20 cellular contexts compared by ENCODE assay signal in genomic region chrX:43633081-43633480, GRCh38. TPM values are rescaled to one million over a fixed set of nuclear protein-coding genes. Genes with fewer than 3 reads are reported as not detected.
DNase-seq lines count a peak whose midpoint lies in the region; ATAC-seq, FAIRE-seq and TF ChIP-seq lines count a peak whose summit lies in the region.
"Had no signal": no experiment of that assay in that cellular context is flagged by ENCODE, and none has a peak within 500 bp of the region (broad histone marks: within the 10 kb centered on the region; RNA-seq: fewer than 3 reads in every experiment).

No MANE protein-coding gene starts in this region.

- no peaks in the 10 kb centered on the region for H3K9me3 Mint-ChIP-seq in CD4-positive, alpha-beta T cell
- H3K9me3 Mint-ChIP-seq: CD8-positive, alpha-beta T cell had no signal

- H3K27ac ChIP-seq in A549 = no peak overlapping the region
- peak overlapping the region; percentile 28 for H3K27ac ChIP-seq in RWPE2 (ENCODE audit: poor library complexity, severe bottlenecking)
- peak overlapping the region; percentile 69 for H3K27ac ChIP-seq in foreskin keratinocyte
- H3K27ac ChIP-seq in CD4-positive, alpha-beta T cell (ENCODE audit: low read depth, low read length) = no peak overlapping the region
- H3K27ac ChIP-seq: GM23248 had no signal

- no peaks in the 10 kb centered on the region for H3K4me1 ChIP-seq in A549
- H3K4me1 ChIP-seq in RWPE2 (ENCODE audit: insufficient read depth, poor library complexity, severe bottlenecking) = peaks cover 13% of the 10 kb centered on the region
- H3K4me1 ChIP-seq in foreskin keratinocyte = peaks cover 14% of the 10 kb centered on the region
- H3K4me1 ChIP-seq: Caco-2 had no signal

- H3K9me3 ChIP-seq in A549 (no peaks in the 10 kb centered on the region), RWPE2 (ENCODE audit: severe bottlenecking) (no peaks in the 10 kb centered on the region)
- H3K9me3 ChIP-seq in CD4-positive, alpha-beta T cell (ENCODE audit: control insufficient read depth, low read length) = no peaks in the 10 kb centered on the region
- H3K9me3 ChIP-seq: Caco-2 had no signal

- H3K27ac Mint-ChIP-seq in CD4-positive, alpha-beta T cell = no peak overlapping the region
- H3K27ac Mint-ChIP-seq: CD8-positive, alpha-beta T cell had no signal

- ATAC-seq in A549 (no peak), RWPE2 (ENCODE audit: low read depth) (no peak), SK-N-SH treated with all-trans-retinoic acid at 6 μM for 48 hours (no peak), foreskin keratinocyte (no peak), GM18519 (IDR thresholded peaks at IDR 0.05; ENCODE audit: low FRiP score, unreplicated experiment) (no peak), HG02981 (IDR thresholded peaks at IDR 0.05; ENCODE audit: unreplicated experiment) (no peak)
- ATAC-seq in CD4-positive, alpha-beta T cell (ENCODE audit: poor library complexity) = no peak
- ATAC-seq: CD8-positive, alpha-beta T cell; GM12878 had no signal

- 13% methylated on average over 1 of the region's 1 CpG for WGBS in A549 (ENCODE audit: missing lambda C conversion rate)

- H3K4me3 Mint-ChIP-seq in CD4-positive, alpha-beta T cell = no peak overlapping the region
- H3K4me3 Mint-ChIP-seq: CD8-positive, alpha-beta T cell had no signal

- no peak for TF ChIP-seq POLR2A in A549 (IDR thresholded peaks at IDR 0.05; ENCODE audit: low read length)

- TF ChIP-seq CTCF in A549 (IDR thresholded peaks at IDR 0.05) (no peak), RWPE2 (IDR thresholded peaks at IDR 0.05; ENCODE audit: poor library complexity, severe bottlenecking) (no peak), foreskin keratinocyte (conservative IDR thresholded peaks at IDR 0.05) (no peak)
- no peak for TF ChIP-seq CTCF in CD4-positive, alpha-beta T cell (IDR thresholded peaks at IDR 0.05)

- H3K4me2 ChIP-seq in A549 = no peak overlapping the region

- H3K36me3 Mint-ChIP-seq in CD4-positive, alpha-beta T cell (ENCODE audit: low read depth) = no peaks in the 10 kb centered on the region
- H3K36me3 Mint-ChIP-seq: CD8-positive, alpha-beta T cell had no signal

- H3K27me3 ChIP-seq in RWPE2 (ENCODE audit: insufficient read depth, poor library complexity, severe bottlenecking) (no peaks in the 10 kb centered on the region), foreskin keratinocyte (no peaks in the 10 kb centered on the region)
- H3K27me3 ChIP-seq in CD4-positive, alpha-beta T cell (ENCODE audit: control insufficient read depth, insufficient read depth, low read length) = no peaks in the 10 kb centered on the region

- no peaks in the 10 kb centered on the region for H3K4me1 Mint-ChIP-seq in CD4-positive, alpha-beta T cell (ENCODE audit: low read depth)

- no peak for TF ChIP-seq RAD21 in A549 (conservative IDR thresholded peaks at IDR 0.05 in 1 of 2, IDR thresholded peaks at IDR 0.05 in 1 of 2)

- DNase-seq in A549 (ENCODE audit: low read depth in 1 of 2, low spot score in 1 of 2) (no peak), RWPE2 (ENCODE audit: low spot score) (no peak), foreskin keratinocyte (no peak)
- no peak for DNase-seq in stimulated activated CD4-positive, alpha-beta T cell treated with anti-CD3 and anti-CD28 coated beads, Interleukin-1b, Interleukin-23, amount 100 ng/mL, for 48 hours
- DNase-seq in CD4-positive, alpha-beta T cell = no peak
- DNase-seq: 8988T; C1 segment of cervical spinal cord; Caco-2; CD8-positive, alpha-beta T cell; DMS79; EL; GDM1; GM23248; H7 had no signal

- CTCF ChIA-PET in A549 (lab: Yijun Ruan, JAX) = no interaction called here
- CTCF ChIA-PET in CD4-positive, alpha-beta T cell (lab: Charles Lee) = no interaction called here

- intact Hi-C loops in CD4-positive, alpha-beta T cell (cut with DNase I, micrococcal nuclease) = no loop called here

- H3K4me3 ChIP-seq in A549 (no peak overlapping the region), RWPE2 (ENCODE audit: severe bottlenecking) (no peak overlapping the region)
- H3K4me3 ChIP-seq: GM12878, GM23248 had no signal

- H3K36me3 ChIP-seq in RWPE2 (ENCODE audit: low read depth) = no peaks in the 10 kb centered on the region

- H3K27me3 Mint-ChIP-seq in CD4-positive, alpha-beta T cell = peaks cover 9% of the 10 kb centered on the region

- FAIRE-seq in A549 (lab: Jason Lieb, UNC) = peak; percentile 67
- FAIRE-seq: GM12878, GM18507, H1 had no signal

- POLR2A ChIA-PET in A549 (lab: Yijun Ruan, JAX) = no interaction called here
- POLR2A ChIA-PET in CD4-positive, alpha-beta T cell (lab: Charles Lee) = no interaction called here

- no peak for TF ChIP-seq EP300 in A549 (IDR thresholded peaks at IDR 0.05)

TF ChIP-seq in A549, 52 proteins besides CTCF, POLR2A, EP300 and RAD21:
- TF ChIP-seq CHD2 (IDR thresholded peaks at IDR 0.05; ENCODE audit: low read length, partially characterized antibody) (no peak), CEBPB (IDR thresholded peaks at IDR 0.05) (no peak), NR3C1 (IDR thresholded peaks at IDR 0.05) (no peak), NPAS2 (CRISPR knock-in tag; IDR thresholded peaks at IDR 0.05; ENCODE audit: borderline replicate concordance) (no peak), CBX2 (IDR thresholded peaks at IDR 0.05; ENCODE audit: borderline replicate concordance, low read depth) (no peak), PHF8 (IDR thresholded peaks at IDR 0.05; ENCODE audit: borderline replicate concordance, low read depth) (no peak), FOXS1 (CRISPR knock-in tag; IDR thresholded peaks at IDR 0.05) (no peak)

TF ChIP-seq in SK-N-SH treated with all-trans-retinoic acid at 6 μM for 48 hours, 23 proteins besides CTCF, POLR2A, EP300 and RAD21:
- no peak for TF ChIP-seq PPARA (CRISPR knock-in tag; IDR thresholded peaks at IDR 0.05; ENCODE audit: borderline replicate concordance)
- TF ChIP-seq ISL1 (CRISPR knock-in tag; IDR thresholded peaks at IDR 0.05) = 0 out of 2 replicates have a peak, but pooled peaks have one; percentile 7

RNA-seq across cellular contexts. Expression of gene MAOA, which starts 23.0 kb away (rescaled TPM):
- polyA plus RNA-seq in A549 (2011; rRNA removed) (5.6 and 6.4 TPM in 2 replicates), A549 (2017; fragmentation: RNase III; extraction: RNeasy Plus Mini Kit Qiagen cat#74134 plus additional on column Dnase treatment) (0.34 to 0.44 TPM (median 0.35 TPM) in 3 replicates), foreskin keratinocyte (20.5 and 22.6 TPM in 2 replicates)
- 0.47 and 0.58 TPM in 2 replicates for polyA plus RNA-seq in A549 (2012; cell fraction: cytosol; rRNA removed)
- polyA plus RNA-seq in A549 (2012; cell fraction: nucleus; rRNA removed) = 0.34 and 0.64 TPM in 2 replicates
- 2.9 and 5.7 TPM in 2 replicates for polyA minus RNA-seq in A549 (2011; rRNA and poly(A)+ RNA removed)
- 31.9 and 39.1 TPM in 2 replicates for total RNA-seq in foreskin keratinocyte
- total RNA-seq in CD4-positive, alpha-beta T cell = not detected
- total RNA-seq: CD8-positive, alpha-beta T cell; GM23248 had no signal

Comparison
In these comparisons a context has a peak if more than half of its experiments do, and no peak if none do; other contexts are left out.
1. H3K27ac ChIP-seq: peak in RWPE2 (single experiment) and foreskin keratinocyte (single experiment); none in A549 (0 of 2) and CD4-positive, alpha-beta T cell (single experiment).
2. RNA of gene MAOA, which starts 23.0 kb away (total RNA-seq): 31.9 to 39.1 TPM in foreskin keratinocyte; not detected in CD4-positive, alpha-beta T cell; every median in the first group is over 10 times any median in the second.